In genomic region chr2:165772183-165772582, GRCh38 we compare ENCODE assay signal across 19 cellular contexts. TPM values are rescaled to one million over a fixed set of nuclear protein-coding genes. Genes with fewer than 3 reads are reported as not detected.
DNase-seq lines count a peak whose midpoint lies in the region; ATAC-seq and TF ChIP-seq lines count a peak whose summit lies in the region.
"Had no signal": no experiment of that assay in that cellular context is flagged by ENCODE, and none has a peak within 500 bp of the region (broad histone marks: within the 10 kb centered on the region; RNA-seq: fewer than 3 reads in every experiment).

No MANE protein-coding gene starts in this region.

- H3K27me3 ChIP-seq in Caco-2 (replicated peaks; ENCODE audit: control insufficient read depth, insufficient read depth, low read length): no peaks in the 10 kb centered on the region
- H3K27me3 ChIP-seq in lower lobe of right lung (ENCODE audit: low read depth): no peaks in the 10 kb centered on the region
- H3K27me3 ChIP-seq: BE2C, BLaER1 had no signal

- no peak overlapping the region for H3K27ac ChIP-seq in HEK293 (ENCODE audit: extremely low read depth, low read depth, low read length)
- H3K27ac ChIP-seq in lower lobe of right lung: no peak overlapping the region
- H3K27ac ChIP-seq: BLaER1 had no signal

- DNase-seq in Caco-2 (no peak), WTC11 (ENCODE audit: low spot score) (no peak), immature natural killer cell (no peak), lower lobe of right lung (no peak)
- DNase-seq: 8988T; ACHN; BE2C; C1 segment of cervical spinal cord; Calu3; CD4-positive, alpha-beta memory T cell; CD4-positive, CD25-positive, alpha-beta regulatory T cell; CD8-positive, alpha-beta memory T cell; COR-L47; DMS79 treated with DMSO at 0.1 percent for 48 hours; GF-D8 had no signal

- intact Hi-C loops in Caco-2 (cut with micrococcal nuclease; ENCODE audit: unreplicated experiment) (no loop called here), lower lobe of right lung (cut with DNase I) (no loop called here)

- H3K4me1 ChIP-seq in Caco-2 (no peaks in the 10 kb centered on the region), HEK293 (ENCODE audit: control insufficient read depth, insufficient read depth, low read length) (peaks cover 29% of the 10 kb centered on the region; the same call in 1 of the 2 replicates), lower lobe of right lung (no peaks in the 10 kb centered on the region)
- H3K4me1 ChIP-seq: BE2C, BLaER1 had no signal

- CTCF ChIA-PET in Caco-2 (lab: Charles Lee) (no interaction called here), HEK293 (lab: Yijun Ruan, JAX) (no interaction called here), WTC11 (lab: Charles Lee) (interaction anchor here (1.3 kb wide), 1 partner anchor 10 kb away, joined by 4 read pairs; no protein-coding TSS in a partner anchor)

- no peaks in the 10 kb centered on the region for H3K9me3 ChIP-seq in Caco-2
- no peaks in the 10 kb centered on the region for H3K9me3 ChIP-seq in HEK293 (ENCODE audit: control insufficient read depth, insufficient read depth, low read depth, low read length)
- H3K9me3 ChIP-seq in lower lobe of right lung: no peaks in the 10 kb centered on the region
- H3K9me3 ChIP-seq: BE2C had no signal

- no TSS peak for BruUV-seq in Caco-2 (replicated peaks; lab: Mats Ljungman, UMichigan)

- H3K4me3 Mint-ChIP-seq in Caco-2 (ENCODE audit: unreplicated experiment): no peak overlapping the region
- no peak overlapping the region for H3K4me3 Mint-ChIP-seq in WTC11
- peak overlapping the region in 1 of 5 donors; percentile 30 for H3K4me3 Mint-ChIP-seq in immature natural killer cell
- H3K4me3 Mint-ChIP-seq: CD14-positive monocyte; CD4-positive, alpha-beta memory T cell; CD4-positive, CD25-positive, alpha-beta regulatory T cell; CD8-positive, alpha-beta memory T cell had no signal

- TF ChIP-seq CTCF in Caco-2 (IDR thresholded peaks at IDR 0.05; ENCODE audit: insufficient read depth in 1 of 2, low read depth in 1 of 2, low read length in 1 of 2, severe bottlenecking in 1 of 2, unreplicated experiment in 1 of 2) (no peak), HEK293 (tag by site-specific recombination; IDR thresholded peaks at IDR 0.05) (no peak), WTC11 (IDR thresholded peaks at IDR 0.05) (no peak), lower lobe of right lung (IDR thresholded peaks at IDR 0.05) (no peak)

- H3K9me3 Mint-ChIP-seq in Caco-2 (ENCODE audit: unreplicated experiment) (no peaks in the 10 kb centered on the region), WTC11 (peaks cover 9% of the 10 kb centered on the region), immature natural killer cell (no peaks in the 10 kb centered on the region)
- H3K9me3 Mint-ChIP-seq: CD14-positive monocyte; CD4-positive, alpha-beta memory T cell had no signal

- no peak overlapping the region for H3K4me3 ChIP-seq in Caco-2 (ENCODE audit: low read depth, low read length)
- no peak overlapping the region for H3K4me3 ChIP-seq in HEK293 (ENCODE audit: low read depth, low read length)
- no peak overlapping the region for H3K4me3 ChIP-seq in lower lobe of right lung
- H3K4me3 ChIP-seq: BLaER1 had no signal

- H3K36me3 Mint-ChIP-seq in Caco-2 (ENCODE audit: insufficient read depth, unreplicated experiment) (peaks cover 14% of the 10 kb centered on the region), WTC11 (peaks cover 37% of the 10 kb centered on the region), immature natural killer cell (peaks cover 6 to 15% (median 10%) of the 10 kb centered on the region in 3 donors)

- no peaks in the 10 kb centered on the region for H3K4me1 Mint-ChIP-seq in Caco-2 (ENCODE audit: low read depth, unreplicated experiment)
- H3K4me1 Mint-ChIP-seq in WTC11: peaks cover 19% of the 10 kb centered on the region
- H3K4me1 Mint-ChIP-seq in immature natural killer cell: peaks cover 45 to 53% of the 10 kb centered on the region in 2 donors

- H3K36me3 ChIP-seq in Caco-2 (ENCODE audit: control insufficient read depth, insufficient read depth, low read length) (no peaks in the 10 kb centered on the region), HEK293 (ENCODE audit: control insufficient read depth in 2 of 2, insufficient read depth in 1 of 2, low read length in 2 of 2) (peaks cover 0 to 3% of the 10 kb centered on the region in 2 experiments; a peak in 1 of 3 replicates), lower lobe of right lung (no peaks in the 10 kb centered on the region)
- H3K36me3 ChIP-seq: BE2C had no signal

- ATAC-seq in WTC11: no peak
- no peak for ATAC-seq in lower lobe of right lung
- no peak for ATAC-seq in HG03378 (IDR thresholded peaks at IDR 0.05; ENCODE audit: unreplicated experiment)

- H3K27ac Mint-ChIP-seq in Caco-2 (ENCODE audit: unreplicated experiment) (peak overlapping the region; percentile 35), WTC11 (no peak overlapping the region), immature natural killer cell (peak overlapping the region in 2 of 6 donors; percentile 0 to 43)
- H3K27ac Mint-ChIP-seq: CD4-positive, alpha-beta memory T cell; CD4-positive, CD25-positive, alpha-beta regulatory T cell had no signal

- POLR2A ChIA-PET in Caco-2 (lab: Charles Lee): no interaction called here
- POLR2A ChIA-PET in HEK293 (lab: Yijun Ruan, JAX): no interaction called here
- POLR2A ChIA-PET in WTC11 (lab: Charles Lee): no interaction called here

- no peaks in the 10 kb centered on the region for H3K27me3 Mint-ChIP-seq in Caco-2 (ENCODE audit: insufficient read depth, unreplicated experiment)
- H3K27me3 Mint-ChIP-seq in WTC11 (ENCODE audit: low read depth): no peaks in the 10 kb centered on the region
- no peaks in the 10 kb centered on the region for H3K27me3 Mint-ChIP-seq in immature natural killer cell (ENCODE audit: low read depth in 3 of 3)
- H3K27me3 Mint-ChIP-seq: CD4-positive, alpha-beta memory T cell; CD8-positive, alpha-beta memory T cell had no signal

TF ChIP-seq in HEK293, 187 proteins besides CTCF, POLR2A, EP300 and RAD21:
- no peak for TF ChIP-seq ZNF221 (tag by site-specific recombination; IDR thresholded peaks at IDR 0.05; ENCODE audit: borderline replicate concordance)
- TF ChIP-seq ZNF341 (tag by site-specific recombination; IDR thresholded peaks at IDR 0.05; ENCODE audit: low read depth): no peak
- TF ChIP-seq ZNF121 (tag by site-specific recombination; IDR thresholded peaks at IDR 0.05): peak; percentile 78
- no peak for TF ChIP-seq GLIS2 (tag by site-specific recombination; IDR thresholded peaks at IDR 0.05)
- no peak for TF ChIP-seq TRIM28 (IDR thresholded peaks at IDR 0.05; ENCODE audit: borderline replicate concordance, low read length)

TF ChIP-seq in WTC11, 78 proteins besides CTCF, POLR2A, EP300 and RAD21:
- TF ChIP-seq CBFB (CRISPR knock-in tag; IDR thresholded peaks at IDR 0.05; ENCODE audit: low read depth): no peak
- TF ChIP-seq ZNF121 (CRISPR knock-in tag; IDR thresholded peaks at IDR 0.05): peak; percentile 96

RNA-seq across cellular contexts. Expression of gene GALNT3, which starts 21.9 kb away (rescaled TPM):
- total RNA-seq in Caco-2 (2022): 17.2 and 19.0 TPM in 2 replicates
- total RNA-seq in WTC11 (2021): 19.4 to 20.6 TPM (median 20.5 TPM) in 3 replicates
- polyA plus RNA-seq in immature natural killer cell: 1 to 10 TPM; 7.2 to 7.6 (median 7.4) TPM
- 27.8 TPM for total RNA-seq in lower lobe of right lung
